ENCODE assay signal across 8 cellular contexts in the genomic region with DNA sequence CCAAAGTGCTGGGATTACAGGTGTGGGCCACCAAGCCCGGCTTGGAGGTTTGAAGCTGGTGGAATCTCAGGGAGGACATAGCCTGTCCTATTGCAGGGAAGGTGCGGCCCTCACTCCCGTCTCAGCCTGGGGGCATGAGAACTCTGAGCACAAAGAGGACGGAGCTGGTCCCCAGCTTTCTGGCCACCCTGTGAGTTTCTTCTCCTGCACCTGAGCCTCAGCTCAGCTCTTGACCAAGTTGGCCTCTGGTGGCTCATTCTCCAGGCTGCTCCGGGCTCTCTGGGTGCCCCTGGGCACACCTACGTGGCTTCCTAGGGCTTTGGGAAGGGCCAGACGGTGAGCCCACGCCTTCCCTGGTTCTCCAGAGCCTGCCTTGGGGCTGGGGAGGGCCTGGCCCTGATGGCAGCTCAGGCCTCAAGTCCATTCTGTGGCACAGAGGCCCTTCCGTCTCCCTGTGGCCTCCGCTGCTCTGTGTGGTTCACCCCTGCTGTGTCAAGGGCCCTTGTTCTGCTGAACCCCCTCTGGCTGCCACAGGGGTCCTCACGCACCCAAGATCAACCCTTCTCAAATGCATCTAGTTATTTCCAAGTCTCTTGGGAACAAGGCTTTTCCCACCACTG. TPM values are rescaled to one million over a fixed set of nuclear protein-coding genes. Genes with fewer than 3 reads are reported as not detected.
A peak's percentile ranks its signal among the peaks of the same experiment; 100 is the strongest.
DNase-seq lines count a peak whose midpoint lies in the region; ATAC-seq, FAIRE-seq and TF ChIP-seq lines count a peak whose summit lies in the region.

No MANE protein-coding gene starts in this region.

- peak overlapping the region; percentile 86 for H3K4me3 Mint-ChIP-seq in activated CD4-positive, alpha-beta T cell treated with anti-CD3 and anti-CD28 coated beads, Interleukin-2, amount 10 ng/mL, durations not matched to agents 7 days and 5 days
- peak overlapping the region; percentile 86 for H3K4me3 Mint-ChIP-seq in stimulated activated effector memory CD8-positive, alpha-beta T cell treated with anti-CD3 and anti-CD28 coated beads, Interleukin-12 subunit alpha, Interleukin-12 subunit beta, amount 100 ng/mL, for 72 hours

- H4K8ac ChIP-seq in H1 (ENCODE audit: extremely low read depth, insufficient read depth, low read length): no peak overlapping the region

- no peak overlapping the region for H4K91ac ChIP-seq in H1 (replicated peaks; ENCODE audit: insufficient read length, low read length)

- H3K56ac ChIP-seq in H1 (replicated peaks; ENCODE audit: insufficient read length, low read depth, low read length): no peak overlapping the region

- H3K27ac ChIP-seq in OCI-LY3 (ENCODE audit: low read length): no peak overlapping the region
- no peak overlapping the region for H3K27ac ChIP-seq in H1 (ENCODE audit: low read depth, low read length)

- peak overlapping the region; percentile 72; the same call in 1 of the 2 replicates for H2BK15ac ChIP-seq in H1 (ENCODE audit: low read length)

- TF ChIP-seq POLR2A in H1 (IDR thresholded peaks at IDR 0.05; ENCODE audit: control extremely low read depth in 1 of 2, low read depth in 2 of 2, low read length in 2 of 2): no peak

- H3K27ac Mint-ChIP-seq in activated CD4-positive, alpha-beta T cell treated with anti-CD3 and anti-CD28 coated beads, Interleukin-2, amount 10 ng/mL, durations not matched to agents 7 days and 5 days: peak overlapping the region; percentile 96
- H3K27ac Mint-ChIP-seq in stimulated activated effector memory CD8-positive, alpha-beta T cell treated with anti-CD3 and anti-CD28 coated beads, Interleukin-12 subunit alpha, Interleukin-12 subunit beta, amount 100 ng/mL, for 72 hours: peak overlapping the region; percentile 96

- H3K23ac ChIP-seq in H1 (ENCODE audit: insufficient read length): no peak overlapping the region

- peaks cover 49% of the 10 kb centered on the region for H3K4me1 Mint-ChIP-seq in activated CD4-positive, alpha-beta T cell treated with anti-CD3 and anti-CD28 coated beads, Interleukin-2, amount 10 ng/mL, durations not matched to agents 7 days and 5 days
- H3K4me1 Mint-ChIP-seq in stimulated activated effector memory CD8-positive, alpha-beta T cell treated with anti-CD3 and anti-CD28 coated beads, Interleukin-12 subunit alpha, Interleukin-12 subunit beta, amount 100 ng/mL, for 72 hours: peaks cover 14% of the 10 kb centered on the region

- POLR2A ChIA-PET in activated CD4-positive, alpha-beta T cell treated with anti-CD3 and anti-CD28 coated beads, Interleukin-2, amount 10 ng/mL, durations not matched to agents 7 days and 5 days (lab: Charles Lee): interaction anchor here (0.5 to 0.8 kb wide), 3 partner anchors 67 to 415 kb away, joined by 3 to 5 read pairs (median 4); partner anchors contain the start of genes DCXR and FOXK2
- POLR2A ChIA-PET in H1 (lab: Charles Lee; ENCODE audit: partially characterized antibody): interaction anchor here (0.5 to 2.7 kb wide), 12 partner anchors 9 to 134 kb away, joined by 3 to 13 read pairs (median 4); partner anchors contain the start of genes CENPX and RAC3

- H2AFZ ChIP-seq in OCI-LY3 (ENCODE audit: low read depth, low read length): no peak overlapping the region
- no peak overlapping the region for H2AFZ ChIP-seq in H1 (ENCODE audit: low read length)

- peak overlapping the region; percentile 71; the same call in 1 of the 2 replicates for H3K18ac ChIP-seq in H1 (ENCODE audit: extremely low read depth, low read length)

- H3K9me3 ChIP-seq in OCI-LY3 (ENCODE audit: insufficient read depth, low read length) (no peaks in the 10 kb centered on the region), H1 (ENCODE audit: insufficient read depth in 2 of 2, low read depth in 1 of 2, low read length in 1 of 2) (no peaks in the 10 kb centered on the region)

- no peak overlapping the region for H2BK120ac ChIP-seq in H1 (replicated peaks; ENCODE audit: low read depth, low read length)

- CTCF ChIA-PET in activated CD4-positive, alpha-beta T cell treated with anti-CD3 and anti-CD28 coated beads, Interleukin-2, amount 10 ng/mL, durations not matched to agents 7 days and 5 days (lab: Charles Lee): interaction anchor here (0.9 to 2.5 kb wide), 3 partner anchors 49 to 101 kb away, joined by 3 to 7 read pairs (median 4); partner anchors contain the start of gene DCXR
- CTCF ChIA-PET in H1 (lab: Charles Lee; ENCODE audit: partially characterized antibody): interaction anchor here (0.6 to 6.5 kb wide), 10 partner anchors 12 to 90 kb away, joined by 3 to 61 read pairs (median 4); no protein-coding TSS in a partner anchor

- 84% methylated on average over 9 of the region's 11 CpGs; no CpG with 5 or more reads in 1 of the 2 experiments for WGBS in H1 (ENCODE audit: extremely low coverage in 1 of 2, insufficient coverage in 1 of 2, insufficient read length in 1 of 2, insufficient replicate concordance in 2 of 2, low coverage in 1 of 2, low lambda C conversion rate in 2 of 2, missing lambda C conversion rate in 1 of 2), 2 experiments

- peak overlapping the region; percentile 35; the same call in 1 of the 2 replicates for H2BK5ac ChIP-seq in H1 (ENCODE audit: low read depth, low read length)

- no peaks in the 10 kb centered on the region; the same call in none of the 2 replicates for H3K79me1 ChIP-seq in H1 (ENCODE audit: low read depth, low read length)

- peaks cover 3% of the 10 kb centered on the region for H3K36me3 ChIP-seq in OCI-LY3 (replicated peaks; ENCODE audit: low read depth, low read length)
- no peaks in the 10 kb centered on the region for H3K36me3 ChIP-seq in H1 (ENCODE audit: control insufficient read depth in 2 of 4, insufficient read depth in 4 of 4, low read length in 3 of 4)

- peak overlapping the region; percentile 98 for H3K4me2 ChIP-seq in OCI-LY3 (ENCODE audit: low read length)
- no peak overlapping the region; a peak in 1 of 4 replicates for H3K4me2 ChIP-seq in H1 (ENCODE audit: insufficient read depth in 1 of 2, low read depth in 2 of 2, low read length in 2 of 2)

- H4K20me1 ChIP-seq in OCI-LY3 (ENCODE audit: insufficient read depth, low read length) (no peaks in the 10 kb centered on the region), H1 (replicated peaks in 1 of 2; ENCODE audit: control insufficient read depth in 1 of 2, insufficient read depth in 2 of 2, low read length in 2 of 2) (peaks cover 0 to 2% of the 10 kb centered on the region in 2 experiments)

- DNase-seq in activated CD4-positive, alpha-beta T cell treated with anti-CD3 and anti-CD28 coated beads, Interleukin-2, amount 10 ng/mL, durations not matched to agents 7 days and 5 days: no peak
- DNase-seq in activated CD4-positive, alpha-beta T cell treated with anti-CD3 and anti-CD28 coated beads for 48 hours: no peak
- no peak for DNase-seq in H1 (ENCODE audit: low read depth in 1 of 2, low spot score in 2 of 2)
- DNase-seq in stimulated activated effector memory CD8-positive, alpha-beta T cell treated with anti-CD3 and anti-CD28 coated beads, Interleukin-12 subunit alpha, Interleukin-12 subunit beta, amount 100 ng/mL, for 72 hours (ENCODE audit: low spot score in 2 of 2): no peak
- no peak for DNase-seq in effector CD8-positive, alpha-beta T cell (lab: John Stamatoyannopoulos, UW)
- no peak for DNase-seq in retina

- H3K27me3 ChIP-seq in OCI-LY3 (ENCODE audit: low read depth, low read length): no peaks in the 10 kb centered on the region
- H3K27me3 ChIP-seq in H1 (replicated peaks in 1 of 4; ENCODE audit: control insufficient read depth in 3 of 4, extremely low read depth in 1 of 4, insufficient read depth in 3 of 4, low read length in 3 of 4): no peaks in the 10 kb centered on the region

- H3K27me3 Mint-ChIP-seq in activated CD4-positive, alpha-beta T cell treated with anti-CD3 and anti-CD28 coated beads, Interleukin-2, amount 10 ng/mL, durations not matched to agents 7 days and 5 days: no peaks in the 10 kb centered on the region

- H2BK12ac ChIP-seq in H1 (ENCODE audit: low read depth, low read length): peak overlapping the region; percentile 81

- H3K4me3 ChIP-seq in OCI-LY3 (ENCODE audit: low read length) (peak overlapping the region; percentile 87; the same call in 1 of the 2 replicates), H1 (ENCODE audit: extremely low read depth in 1 of 4, insufficient read depth in 2 of 4, low read depth in 3 of 4, low read length in 4 of 4) (no peak overlapping the region)

- TF ChIP-seq CTCF in OCI-LY3 (IDR thresholded peaks at IDR 0.05; ENCODE audit: low read depth, low read length) (no peak), H1 (IDR thresholded peaks at IDR 0.05; ENCODE audit: control extremely low read depth in 1 of 3, insufficient read depth in 1 of 3, low read depth in 1 of 3, low read length in 3 of 3) (no peak)

- no peaks in the 10 kb centered on the region for H3K36me3 Mint-ChIP-seq in activated CD4-positive, alpha-beta T cell treated with anti-CD3 and anti-CD28 coated beads, Interleukin-2, amount 10 ng/mL, durations not matched to agents 7 days and 5 days (ENCODE audit: low read depth)
- H3K36me3 Mint-ChIP-seq in stimulated activated effector memory CD8-positive, alpha-beta T cell treated with anti-CD3 and anti-CD28 coated beads, Interleukin-12 subunit alpha, Interleukin-12 subunit beta, amount 100 ng/mL, for 72 hours: peaks cover 9% of the 10 kb centered on the region

- no peak overlapping the region for H3K9ac ChIP-seq in OCI-LY3 (ENCODE audit: low read length)
- no peak overlapping the region for H3K9ac ChIP-seq in H1 (replicated peaks in 1 of 4; ENCODE audit: extremely low read depth in 1 of 4, low read depth in 3 of 4, low read length in 3 of 4)

- H3K79me2 ChIP-seq in OCI-LY3 (ENCODE audit: low read length) (peaks cover 8% of the 10 kb centered on the region), H1 (ENCODE audit: control insufficient read depth in 1 of 2, insufficient read depth in 2 of 2, low read length in 2 of 2) (peaks cover 0 to 4% of the 10 kb centered on the region in 2 experiments; a peak in 1 of 4 replicates)

- 0 out of 2 replicates have a peak overlapping the region, but pooled peaks have one; percentile 32 for H2BK20ac ChIP-seq in H1 (ENCODE audit: low read length)

- FAIRE-seq in H1 (lab: Jason Lieb, UNC): no peak

- no peak overlapping the region for H4K5ac ChIP-seq in H1 (ENCODE audit: insufficient read length, low read depth, low read length)

- TF ChIP-seq RAD21 in H1 (IDR thresholded peaks at IDR 0.05 in 1 of 2, conservative IDR thresholded peaks at IDR 0.05 in 1 of 2; ENCODE audit: low read depth in 2 of 2, low read length in 2 of 2): no peak

- H3K4me1 ChIP-seq in OCI-LY3 (ENCODE audit: low read length) (peaks cover 35% of the 10 kb centered on the region), H1 (replicated peaks in 1 of 4; ENCODE audit: control insufficient read depth in 3 of 4, insufficient read depth in 4 of 4, low read length in 3 of 4) (peaks cover 0 to 60% (median 48%) of the 10 kb centered on the region in 4 experiments; a peak in 6 of 7 replicates)

- no peak overlapping the region for H3K4ac ChIP-seq in H1 (replicated peaks; ENCODE audit: insufficient read length, low read depth, low read length)

- no peaks in the 10 kb centered on the region for H3K9me3 Mint-ChIP-seq in activated CD4-positive, alpha-beta T cell treated with anti-CD3 and anti-CD28 coated beads, Interleukin-2, amount 10 ng/mL, durations not matched to agents 7 days and 5 days
- H3K9me3 Mint-ChIP-seq in stimulated activated effector memory CD8-positive, alpha-beta T cell treated with anti-CD3 and anti-CD28 coated beads, Interleukin-12 subunit alpha, Interleukin-12 subunit beta, amount 100 ng/mL, for 72 hours: no peaks in the 10 kb centered on the region

- no peak for TF ChIP-seq EP300 in H1 (IDR thresholded peaks at IDR 0.05; ENCODE audit: borderline replicate concordance in 1 of 2, low read depth in 2 of 2, low read length in 2 of 2)

- 0 out of 2 replicates have a peak overlapping the region, but pooled peaks have one; percentile 1 for H2AK5ac ChIP-seq in H1 (ENCODE audit: low read depth, low read length)

- ATAC-seq in stimulated activated effector memory CD8-positive, alpha-beta T cell treated with anti-CD3 and anti-CD28 coated beads, Interleukin-12 subunit alpha, Interleukin-12 subunit beta, amount 100 ng/mL, for 72 hours: no peak
- no peak for ATAC-seq in GM19455 (IDR thresholded peaks at IDR 0.05; ENCODE audit: unreplicated experiment)

- H3K23me2 ChIP-seq in H1 (ENCODE audit: low read depth, low read length): no peaks in the 10 kb centered on the region

- H3K14ac ChIP-seq in H1 (ENCODE audit: insufficient read length): no peak overlapping the region

RNA-seq across cellular contexts. Expression of gene FASN, which starts 6.9 kb away (rescaled TPM):
- total RNA-seq in activated CD4-positive, alpha-beta T cell treated with anti-CD3 and anti-CD28 coated beads, Interleukin-2, amount 10 ng/mL, durations not matched to agents 7 days and 5 days: 100 to 1,000 TPM; 138 to 139 TPM
- total RNA-seq in H1 (2021; fragmentation: NEBNext Ultra II Directional; extraction: Animal tissue kit (Norgen Biotek cat#: 25700)): 559 and 561 TPM in 2 replicates
- polyA plus RNA-seq in H1 (2011; rRNA removed): 143 and 206 TPM in 2 replicates
- polyA plus RNA-seq in H1 (2011; cell fraction: cytosol; rRNA removed): 95.7 TPM
- polyA plus RNA-seq in H1 (2011; cell fraction: nucleus; rRNA removed): 314 TPM
- polyA plus RNA-seq in H1 (2012, experiment 1 of 2): 203 to 428 TPM (median 382 TPM) in 4 replicates
- polyA plus RNA-seq in H1 (2012, experiment 2 of 2): 299 TPM
- polyA plus RNA-seq in H1 (2013, experiment 1 of 2): 202 TPM
- polyA plus RNA-seq in H1 (2013, experiment 2 of 2): 154 TPM
- polyA minus RNA-seq in H1 (2011; rRNA and poly(A)+ RNA removed): 112 and 123 TPM in 2 replicates
- polyA minus RNA-seq in H1 (2011; cell fraction: cytosol; rRNA and poly(A)+ RNA removed): 386 TPM
- polyA minus RNA-seq in H1 (2011; cell fraction: nucleus; rRNA and poly(A)+ RNA removed): 183 TPM

RNA-seq across cellular contexts. Expression of gene DUS1L, which starts 39.3 kb away (rescaled TPM):
- 100 to 1,000 TPM; 113 to 127 TPM for total RNA-seq in activated CD4-positive, alpha-beta T cell treated with anti-CD3 and anti-CD28 coated beads, Interleukin-2, amount 10 ng/mL, durations not matched to agents 7 days and 5 days
- 68.0 and 69.1 TPM in 2 replicates for total RNA-seq in H1 (2021; fragmentation: NEBNext Ultra II Directional; extraction: Animal tissue kit (Norgen Biotek cat#: 25700))
- 34.5 and 60.4 TPM in 2 replicates for polyA plus RNA-seq in H1 (2011; rRNA removed)
- 66.5 TPM for polyA plus RNA-seq in H1 (2011; cell fraction: cytosol; rRNA removed)
- polyA plus RNA-seq in H1 (2011; cell fraction: nucleus; rRNA removed): 317 TPM
- polyA plus RNA-seq in H1 (2012, experiment 1 of 2): 43.1 to 60.5 TPM (median 57.0 TPM) in 4 replicates
- polyA plus RNA-seq in H1 (2012, experiment 2 of 2): 60.6 TPM
- polyA plus RNA-seq in H1 (2013, experiment 1 of 2): 38.5 TPM
- 36.1 TPM for polyA plus RNA-seq in H1 (2013, experiment 2 of 2)
- polyA minus RNA-seq in H1 (2011; rRNA and poly(A)+ RNA removed): 19.1 and 24.6 TPM in 2 replicates
- polyA minus RNA-seq in H1 (2011; cell fraction: cytosol; rRNA and poly(A)+ RNA removed): 27.5 TPM
- polyA minus RNA-seq in H1 (2011; cell fraction: nucleus; rRNA and poly(A)+ RNA removed): 58.5 TPM

RNA-seq across cellular contexts. Expression of gene GPS1, which starts 53.2 kb away (rescaled TPM):
- total RNA-seq in activated CD4-positive, alpha-beta T cell treated with anti-CD3 and anti-CD28 coated beads, Interleukin-2, amount 10 ng/mL, durations not matched to agents 7 days and 5 days: 10 to 100 TPM; 78.5 to 92.1 TPM
- total RNA-seq in H1 (2021; fragmentation: NEBNext Ultra II Directional; extraction: Animal tissue kit (Norgen Biotek cat#: 25700)): 153 and 157 TPM in 2 replicates
- polyA plus RNA-seq in H1 (2011; rRNA removed): 277 and 354 TPM in 2 replicates
- 226 TPM for polyA plus RNA-seq in H1 (2011; cell fraction: cytosol; rRNA removed)
- 351 TPM for polyA plus RNA-seq in H1 (2011; cell fraction: nucleus; rRNA removed)
- polyA plus RNA-seq in H1 (2012, experiment 1 of 2): 127 to 186 TPM (median 168 TPM) in 4 replicates
- 200 TPM for polyA plus RNA-seq in H1 (2012, experiment 2 of 2)
- 99.3 TPM for polyA plus RNA-seq in H1 (2013, experiment 1 of 2)
- polyA plus RNA-seq in H1 (2013, experiment 2 of 2): 100 TPM
- 137 and 141 TPM in 2 replicates for polyA minus RNA-seq in H1 (2011; rRNA and poly(A)+ RNA removed)
- polyA minus RNA-seq in H1 (2011; cell fraction: cytosol; rRNA and poly(A)+ RNA removed): 110 TPM
- polyA minus RNA-seq in H1 (2011; cell fraction: nucleus; rRNA and poly(A)+ RNA removed): 96.5 TPM

RNA-seq across cellular contexts. Expression of gene RFNG, which starts 53.3 kb away (rescaled TPM):
- 10 to 100 TPM; 29.0 to 29.8 TPM for total RNA-seq in activated CD4-positive, alpha-beta T cell treated with anti-CD3 and anti-CD28 coated beads, Interleukin-2, amount 10 ng/mL, durations not matched to agents 7 days and 5 days
- total RNA-seq in H1 (2021; fragmentation: NEBNext Ultra II Directional; extraction: Animal tissue kit (Norgen Biotek cat#: 25700)): 26.7 and 30.9 TPM in 2 replicates
- polyA plus RNA-seq in H1 (2011; rRNA removed): 28.4 and 50.3 TPM in 2 replicates
- 25.7 TPM for polyA plus RNA-seq in H1 (2011; cell fraction: cytosol; rRNA removed)
- polyA plus RNA-seq in H1 (2011; cell fraction: nucleus; rRNA removed): 139 TPM
- polyA plus RNA-seq in H1 (2012, experiment 1 of 2): 26.1 to 34.2 TPM (median 32.0 TPM) in 4 replicates
- polyA plus RNA-seq in H1 (2012, experiment 2 of 2): 32.2 TPM
- polyA plus RNA-seq in H1 (2013, experiment 1 of 2): 26.3 TPM
- polyA plus RNA-seq in H1 (2013, experiment 2 of 2): 26.6 TPM
- polyA minus RNA-seq in H1 (2011; rRNA and poly(A)+ RNA removed): 8.3 and 9.7 TPM in 2 replicates
- 15.2 TPM for polyA minus RNA-seq in H1 (2011; cell fraction: cytosol; rRNA and poly(A)+ RNA removed)
- 23.8 TPM for polyA minus RNA-seq in H1 (2011; cell fraction: nucleus; rRNA and poly(A)+ RNA removed)
